Comparison of ENCODE assay signal across 8 cellular contexts in the genomic region with DNA sequence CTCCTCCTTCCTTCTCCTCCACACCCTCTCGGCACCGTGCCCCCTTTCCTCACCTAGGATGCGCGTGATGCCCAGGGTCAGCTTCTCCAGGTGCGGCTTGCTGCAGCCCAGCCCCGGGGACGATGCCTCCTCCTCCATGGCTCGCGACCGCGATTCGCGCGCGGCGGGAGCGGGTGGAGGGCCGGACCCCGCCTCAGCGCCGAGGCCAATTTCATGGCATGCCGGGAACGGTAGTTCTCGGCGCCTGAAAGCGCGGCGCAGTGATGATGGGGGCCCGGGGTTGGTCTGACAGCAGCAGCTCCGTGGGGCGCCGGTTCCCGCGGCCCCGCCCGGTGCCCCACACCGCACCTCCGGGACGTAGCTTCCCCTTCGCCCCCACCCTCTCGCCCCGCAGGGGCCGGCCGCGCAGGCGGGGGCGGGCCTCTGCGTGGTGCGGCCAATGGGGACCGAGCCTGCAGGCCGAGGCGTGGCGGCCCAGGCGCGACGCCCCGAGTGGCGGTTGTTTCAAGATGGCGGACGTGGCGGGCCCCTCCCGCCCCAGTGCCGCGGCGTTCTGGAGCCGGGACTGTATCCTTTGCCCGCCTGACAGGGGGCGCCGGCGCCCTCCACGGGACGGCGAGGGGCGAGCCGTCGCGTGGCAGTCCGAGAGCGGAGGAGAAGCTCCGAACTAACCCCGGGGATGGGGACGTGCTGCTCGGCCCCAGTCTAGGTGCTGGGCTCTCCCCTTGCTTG. TPM values are rescaled to one million over a fixed set of nuclear protein-coding genes. Genes with fewer than 3 reads are reported as not detected.
A peak's percentile ranks its signal among the peaks of the same experiment; 100 is the strongest.
DNase-seq lines count a peak whose midpoint lies in the region; ATAC-seq and TF ChIP-seq lines count a peak whose summit lies in the region.

A gene (plus strand): TSS at position 498 of the 732 bp plus-strand sequence. CDS start 12 bp downstream, at position 510.
A gene with protein sequence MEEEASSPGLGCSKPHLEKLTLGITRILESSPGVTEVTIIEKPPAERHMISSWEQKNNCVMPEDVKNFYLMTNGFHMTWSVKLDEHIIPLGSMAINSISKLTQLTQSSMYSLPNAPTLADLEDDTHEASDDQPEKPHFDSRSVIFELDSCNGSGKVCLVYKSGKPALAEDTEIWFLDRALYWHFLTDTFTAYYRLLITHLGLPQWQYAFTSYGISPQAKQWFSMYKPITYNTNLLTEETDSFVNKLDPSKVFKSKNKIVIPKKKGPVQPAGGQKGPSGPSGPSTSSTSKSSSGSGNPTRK (minus strand): TSS at position 373 of the 732 bp plus-strand sequence. CDS start 235 bp downstream, at position 138.

- DNase-seq in DMS153 (lab: John Stamatoyannopoulos, UW) (peak; percentile 82), HuH-7.5 (ENCODE audit: low spot score) (peak; percentile 70), OCI-LY7 (ENCODE audit: low spot score) (peak; percentile 77), activated T-cell treated with anti-CD3 and anti-CD28 coated beads for 4 hours (peak; percentile 74), epithelial cell of prostate (ENCODE audit: low read depth, low spot score) (peak; percentile 29)
- DNase-seq in stimulated activated CD8-positive, alpha-beta memory T cell treated with anti-CD3 and anti-CD28 coated beads, Interleukin-7, amount 100 ng/mL, for 1 hour (ENCODE audit: low read depth in 2 of 2), result peak; percentile 73 to 75

- peak within 1 kb of the TSS; percentile 49 for H3K27ac ChIP-seq in OCI-LY7 (ENCODE audit: low read depth, low read length, poor library complexity, severe bottlenecking)
- peak within 1 kb of the TSS; percentile 75 for H3K27ac ChIP-seq in epithelial cell of prostate

- peaks cover 18% of the 10 kb centered on the region for H3K4me1 ChIP-seq in OCI-LY7 (ENCODE audit: insufficient read depth, low read length, poor library complexity, severe bottlenecking)
- no peaks in the 10 kb centered on the region for H3K4me1 ChIP-seq in mucosa of stomach (ENCODE audit: control insufficient read depth, insufficient read depth, low read length)

- H3K79me2 ChIP-seq in OCI-LY7 (ENCODE audit: insufficient read depth, low read depth, low read length), result peaks cover 22% of the 10 kb centered on the region; the same call in 1 of the 2 replicates

- H3K4me2 ChIP-seq in OCI-LY7 (ENCODE audit: low read length), result peak within 1 kb of the TSS; percentile 93

- no TSS peak for BruUV-seq in OCI-LY7 (replicated peaks; lab: Mats Ljungman, UMichigan)

- intact Hi-C loops in OCI-LY7 (cut with micrococcal nuclease; ENCODE audit: unreplicated experiment), result no loop called here

- POLR2A ChIA-PET in OCI-LY7 (lab: Charles Lee), result interaction anchor here (0.6 kb wide), 2 partner anchors 65 to 734 kb away, joined by 3 read pairs; no protein-coding TSS in a partner anchor

- H2AFZ ChIP-seq in OCI-LY7 (ENCODE audit: low read length), result peak within 1 kb of the TSS; percentile 66

- H3K4me3 ChIP-seq in OCI-LY7 (ENCODE audit: low read depth, low read length, poor library complexity, severe bottlenecking), result peak within 1 kb of the TSS; percentile 83
- H3K4me3 ChIP-seq in mucosa of stomach (ENCODE audit: low read length), result peak within 1 kb of the TSS; percentile 85

- CTCF ChIA-PET in OCI-LY7 (lab: Charles Lee; ENCODE audit: unreplicated experiment), result no interaction called here

- peak; percentile 46 for TF ChIP-seq CTCF in OCI-LY7 (conservative IDR thresholded peaks at IDR 0.05; ENCODE audit: low read length)

- H3K9ac ChIP-seq in mucosa of stomach (ENCODE audit: low read length), result peak within 1 kb of the TSS; percentile 82

- H4K20me1 ChIP-seq in OCI-LY7 (ENCODE audit: insufficient read depth, low read length), result no peaks in the 10 kb centered on the region

- no peaks in the 10 kb centered on the region for H3K9me2 ChIP-seq in OCI-LY7 (ENCODE audit: insufficient read depth, low read length)

- ATAC-seq in GM21526 (IDR thresholded peaks at IDR 0.05; ENCODE audit: low FRiP score, unreplicated experiment), result peak; percentile 91

- H3K36me3 ChIP-seq in OCI-LY7 (ENCODE audit: insufficient read depth, low read length), result peaks cover 20% of the 10 kb centered on the region
- H3K36me3 ChIP-seq in mucosa of stomach (ENCODE audit: control insufficient read depth, insufficient read depth, low read length), result no peaks in the 10 kb centered on the region

- no peaks in the 10 kb centered on the region for H3K9me3 ChIP-seq in OCI-LY7 (ENCODE audit: low read length)
- H3K9me3 ChIP-seq in mucosa of stomach (ENCODE audit: control insufficient read depth, low read length), result no peaks in the 10 kb centered on the region

- no peaks in the 10 kb centered on the region for H3K27me3 ChIP-seq in mucosa of stomach (ENCODE audit: control insufficient read depth, insufficient read depth, low read length)

RNA-seq across cellular contexts. Expression of the first gene that starts in this region (rescaled TPM):
- total RNA-seq in OCI-LY7 (2014; rRNA removed; shearing (Covaris generic)), result 3.0 and 4.4 TPM in 2 replicates
- total RNA-seq in OCI-LY7 (2022), result 5.8 and 8.0 TPM in 2 replicates

RNA-seq across cellular contexts. Expression of the second gene that starts in this region (rescaled TPM):
- total RNA-seq in OCI-LY7 (2014; rRNA removed; shearing (Covaris generic)), result 35.7 and 44.8 TPM in 2 replicates
- total RNA-seq in OCI-LY7 (2022), result 55.1 and 65.5 TPM in 2 replicates

Comparison
In these comparisons a context has a peak if more than half of its experiments do, and no peak if none do; other contexts are left out.
1. Peak in every context shown above with its lines: DNase-seq, ATAC-seq, H3K4me3 ChIP-seq and H3K27ac ChIP-seq.
2. DNase-seq: peak in every context shown above with its lines; median percentile 82 in DMS153; 77 in OCI-LY7; 74 in activated T-cell treated with anti-CD3 and anti-CD28 coated beads for 4 hours; 74 in stimulated activated CD8-positive, alpha-beta memory T cell treated with anti-CD3 and anti-CD28 coated beads, Interleukin-7, amount 100 ng/mL, for 1 hour; 70 in HuH-7.5; 29 in epithelial cell of prostate.